ENCODE assay signal across 8 cellular contexts in the genomic region with DNA sequence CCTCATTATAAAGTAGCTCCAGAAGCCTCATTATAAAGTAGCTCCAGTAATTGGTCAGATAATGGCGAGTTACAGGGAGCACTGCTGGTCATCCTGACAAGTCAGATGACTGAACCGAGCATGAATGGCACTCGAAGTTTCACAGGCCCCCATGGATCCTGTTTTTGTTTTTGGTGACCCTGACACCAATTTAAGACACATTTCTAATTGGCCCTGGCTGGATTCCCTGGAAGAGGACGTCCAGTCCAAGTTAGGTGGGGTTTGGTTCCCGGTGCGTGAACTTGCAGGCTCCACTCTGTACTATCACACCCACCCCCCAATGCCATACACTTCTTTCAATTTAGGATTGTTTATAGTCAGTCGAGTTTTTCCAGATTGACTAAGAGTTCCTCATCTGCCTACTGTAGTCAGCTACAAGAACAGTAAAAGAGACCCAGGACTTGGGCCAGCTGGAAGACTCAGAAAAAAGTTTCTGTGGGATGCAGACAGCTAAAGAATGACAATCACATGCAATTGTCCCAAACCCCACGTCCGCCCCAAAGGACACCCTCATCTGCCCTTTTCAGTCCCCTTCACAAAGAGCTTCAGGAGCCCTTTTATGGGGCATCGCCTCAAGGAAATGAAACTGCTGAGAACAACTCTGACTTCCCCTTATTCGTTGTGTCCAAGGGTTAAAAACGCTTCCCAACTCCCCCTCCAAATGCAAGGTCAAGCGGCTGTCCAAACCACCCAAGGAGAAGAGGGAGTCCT. TPM values are rescaled to one million over a fixed set of nuclear protein-coding genes. Genes with fewer than 3 reads are reported as not detected.
DNase-seq lines count a peak whose midpoint lies in the region; ATAC-seq and TF ChIP-seq lines count a peak whose summit lies in the region.

No MANE protein-coding gene starts in this region.

- H3K36me3 ChIP-seq in right atrium auricular region (peaks cover 5% of the 10 kb centered on the region), skeletal muscle satellite cell (ENCODE audit: insufficient read depth, low read length) (no peaks in the 10 kb centered on the region)

- H3K9me3 ChIP-seq in right atrium auricular region (no peaks in the 10 kb centered on the region), skeletal muscle satellite cell (replicated peaks; ENCODE audit: low read length) (no peaks in the 10 kb centered on the region)

- no peak for TF ChIP-seq CTCF in HFF-Myc (IDR thresholded peaks at IDR 0.05; ENCODE audit: low read depth, low read length, missing control alignments)
- TF ChIP-seq CTCF in WI38 (IDR thresholded peaks at IDR 0.05; ENCODE audit: low read depth, low read length): no peak
- TF ChIP-seq CTCF in right atrium auricular region (IDR thresholded peaks at IDR 0.05): no peak

- peak overlapping the region; percentile 91 for H3K4me2 ChIP-seq in skeletal muscle satellite cell (ENCODE audit: low read length)

- ATAC-seq in HG03159 (IDR thresholded peaks at IDR 0.05; ENCODE audit: unreplicated experiment): no peak
- ATAC-seq in GM21619 (IDR thresholded peaks at IDR 0.05; ENCODE audit: unreplicated experiment): no peak

- H3K4me3 ChIP-seq in HFF-Myc (replicated peaks; ENCODE audit: low read depth, low read length) (peak overlapping the region; percentile 54), WI38 (ENCODE audit: low read depth, low read length) (peak overlapping the region; percentile 77), right atrium auricular region (peak overlapping the region; percentile 75 to 76), skeletal muscle satellite cell (ENCODE audit: low read length) (peak overlapping the region; percentile 50)

- CTCF ChIA-PET in HEK293T (lab: Yijun Ruan, JAX): interaction anchor here (2.0 kb wide), 1 partner anchor 14 kb away, joined by 7 read pairs; no protein-coding TSS in a partner anchor

- peak overlapping the region; percentile 96 to 97 for H3K27ac ChIP-seq in right atrium auricular region

- peaks cover 0 to 49% of the 10 kb centered on the region in 2 donors for H3K4me1 ChIP-seq in right atrium auricular region
- peaks cover 55% of the 10 kb centered on the region for H3K4me1 ChIP-seq in skeletal muscle satellite cell (ENCODE audit: control insufficient read depth, insufficient read depth, low read length)

- H3K9ac ChIP-seq in skeletal muscle satellite cell (ENCODE audit: low read depth, low read length): peak overlapping the region; percentile 30

- POLR2A ChIA-PET in HEK293T (lab: Yijun Ruan, JAX): interaction anchor here (0.9 to 5.1 kb wide), 6 partner anchors 11 to 301 kb away, joined by 3 to 32 read pairs (median 4); no protein-coding TSS in a partner anchor

- DNase-seq in HFF-Myc (ENCODE audit: extremely low read depth, low read depth): no peak
- DNase-seq in right atrium auricular region (ENCODE audit: low spot score): no peak
- no peak for DNase-seq in HEK293T (ENCODE audit: extremely low spot score)
- no peak for DNase-seq in dedifferentiated amniotic fluid mesenchymal stem cell (ENCODE audit: extremely low spot score)

- H3K27me3 ChIP-seq in right atrium auricular region: no peaks in the 10 kb centered on the region
- peaks cover 38% of the 10 kb centered on the region for H3K27me3 ChIP-seq in skeletal muscle satellite cell (ENCODE audit: control insufficient read depth, insufficient read depth, low read length)

TF ChIP-seq in HEK293T, 16 proteins besides CTCF, POLR2A, EP300 and RAD21:
- TF ChIP-seq FOXM1 (IDR thresholded peaks at IDR 0.05; ENCODE audit: borderline replicate concordance): no peak
- TF ChIP-seq ZNF384 (IDR thresholded peaks at IDR 0.05): no peak
- no peak for TF ChIP-seq FOXA1 (IDR thresholded peaks at IDR 0.05)
- no peak for TF ChIP-seq ELF4 (IDR thresholded peaks at IDR 0.05)
- no peak for TF ChIP-seq FOXK2 (IDR thresholded peaks at IDR 0.05)
- no peak for TF ChIP-seq ARNT (IDR thresholded peaks at IDR 0.05)
- no peak for TF ChIP-seq SUZ12 (IDR thresholded peaks at IDR 0.05)
- TF ChIP-seq HDGF (IDR thresholded peaks at IDR 0.05; ENCODE audit: borderline replicate concordance): no peak

RNA-seq across cellular contexts. Expression of gene DHRS3, which starts 2.7 kb away (rescaled TPM):
- total RNA-seq in right atrium auricular region: 10 to 100 TPM; 50.4 to 78.9 TPM
- 19.8 and 19.9 TPM in 2 replicates for total RNA-seq in skeletal muscle satellite cell (2012; rRNA removed)

RNA-seq across cellular contexts. Expression of gene AADACL4, which starts 28.5 kb away (rescaled TPM):
- not detected for total RNA-seq in right atrium auricular region
- not detected in 2 replicates for total RNA-seq in skeletal muscle satellite cell (2012; rRNA removed)
